ENCODE assay signal across 2 cellular contexts in the genomic region with DNA sequence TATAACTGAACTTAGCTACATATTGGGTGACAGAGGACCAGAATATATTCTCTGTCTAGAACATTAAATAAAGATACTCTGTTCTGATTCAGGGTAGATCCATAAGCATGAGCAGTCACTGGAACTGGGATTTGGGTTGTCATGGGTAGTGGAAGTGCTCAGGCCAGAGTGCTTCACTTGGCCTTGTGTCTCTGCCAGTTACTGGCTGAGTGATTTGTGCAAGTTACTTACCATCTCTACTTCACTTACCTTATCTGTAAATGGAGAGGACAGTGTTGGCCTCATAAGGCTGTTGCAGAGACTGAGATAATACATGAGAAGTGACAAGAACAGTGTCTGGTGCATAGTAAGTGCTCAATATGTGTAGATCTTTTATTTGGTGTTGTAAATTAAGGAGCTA.
TF ChIP-seq lines count a peak whose summit lies in the region.

No MANE protein-coding gene starts in this region.

TF ChIP-seq in IMR-90, 13 proteins besides CTCF, POLR2A, EP300 and RAD21 (continued from another document):
- no peak for TF ChIP-seq MAZ (IDR thresholded peaks at IDR 0.05; ENCODE audit: borderline replicate concordance, low read depth, low read length)
- TF ChIP-seq, protein P1, sequence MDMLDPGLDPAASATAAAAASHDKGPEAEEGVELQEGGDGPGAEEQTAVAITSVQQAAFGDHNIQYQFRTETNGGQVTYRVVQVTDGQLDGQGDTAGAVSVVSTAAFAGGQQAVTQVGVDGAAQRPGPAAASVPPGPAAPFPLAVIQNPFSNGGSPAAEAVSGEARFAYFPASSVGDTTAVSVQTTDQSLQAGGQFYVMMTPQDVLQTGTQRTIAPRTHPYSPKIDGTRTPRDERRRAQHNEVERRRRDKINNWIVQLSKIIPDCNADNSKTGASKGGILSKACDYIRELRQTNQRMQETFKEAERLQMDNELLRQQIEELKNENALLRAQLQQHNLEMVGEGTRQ (IDR thresholded peaks at IDR 0.05; ENCODE audit: low read depth, low read length): no peak
- no peak for TF ChIP-seq SMC3 (IDR thresholded peaks at IDR 0.05; ENCODE audit: low read depth, low read length)
- no peak for TF ChIP-seq NFE2L2 (IDR thresholded peaks at IDR 0.05; ENCODE audit: low read depth, low read length)
- TF ChIP-seq MXI1 (IDR thresholded peaks at IDR 0.05; ENCODE audit: borderline replicate concordance, low read depth, low read length): no peak
- no peak for TF ChIP-seq CEBPB (IDR thresholded peaks at IDR 0.05; ENCODE audit: low read depth, low read length)
- TF ChIP-seq, protein P2, sequence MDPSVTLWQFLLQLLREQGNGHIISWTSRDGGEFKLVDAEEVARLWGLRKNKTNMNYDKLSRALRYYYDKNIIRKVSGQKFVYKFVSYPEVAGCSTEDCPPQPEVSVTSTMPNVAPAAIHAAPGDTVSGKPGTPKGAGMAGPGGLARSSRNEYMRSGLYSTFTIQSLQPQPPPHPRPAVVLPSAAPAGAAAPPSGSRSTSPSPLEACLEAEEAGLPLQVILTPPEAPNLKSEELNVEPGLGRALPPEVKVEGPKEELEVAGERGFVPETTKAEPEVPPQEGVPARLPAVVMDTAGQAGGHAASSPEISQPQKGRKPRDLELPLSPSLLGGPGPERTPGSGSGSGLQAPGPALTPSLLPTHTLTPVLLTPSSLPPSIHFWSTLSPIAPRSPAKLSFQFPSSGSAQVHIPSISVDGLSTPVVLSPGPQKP (IDR thresholded peaks at IDR 0.05; ENCODE audit: borderline replicate concordance, low read depth, low read length): no peak
- no peak for TF ChIP-seq RFX5 (IDR thresholded peaks at IDR 0.05; ENCODE audit: low read depth, low read length)
- TF ChIP-seq BHLHE40 (IDR thresholded peaks at IDR 0.05; ENCODE audit: low read depth, low read length): no peak
- TF ChIP-seq MAFK (IDR thresholded peaks at IDR 0.05; ENCODE audit: low read depth, low read length): no peak
- TF ChIP-seq RCOR1 (IDR thresholded peaks at IDR 0.05; ENCODE audit: insufficient replicate concordance, low read length): no peak

TF ChIP-seq in WTC11, 78 proteins besides CTCF, POLR2A, EP300 and RAD21 (continued from another document):
- TF ChIP-seq, protein P3, sequence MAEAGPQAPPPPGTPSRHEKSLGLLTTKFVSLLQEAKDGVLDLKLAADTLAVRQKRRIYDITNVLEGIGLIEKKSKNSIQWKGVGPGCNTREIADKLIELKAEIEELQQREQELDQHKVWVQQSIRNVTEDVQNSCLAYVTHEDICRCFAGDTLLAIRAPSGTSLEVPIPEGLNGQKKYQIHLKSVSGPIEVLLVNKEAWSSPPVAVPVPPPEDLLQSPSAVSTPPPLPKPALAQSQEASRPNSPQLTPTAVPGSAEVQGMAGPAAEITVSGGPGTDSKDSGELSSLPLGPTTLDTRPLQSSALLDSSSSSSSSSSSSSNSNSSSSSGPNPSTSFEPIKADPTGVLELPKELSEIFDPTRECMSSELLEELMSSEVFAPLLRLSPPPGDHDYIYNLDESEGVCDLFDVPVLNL (CRISPR knock-in tag; IDR thresholded peaks at IDR 0.05; ENCODE audit: borderline replicate concordance, low read depth): no peak
